In the genomic region with DNA sequence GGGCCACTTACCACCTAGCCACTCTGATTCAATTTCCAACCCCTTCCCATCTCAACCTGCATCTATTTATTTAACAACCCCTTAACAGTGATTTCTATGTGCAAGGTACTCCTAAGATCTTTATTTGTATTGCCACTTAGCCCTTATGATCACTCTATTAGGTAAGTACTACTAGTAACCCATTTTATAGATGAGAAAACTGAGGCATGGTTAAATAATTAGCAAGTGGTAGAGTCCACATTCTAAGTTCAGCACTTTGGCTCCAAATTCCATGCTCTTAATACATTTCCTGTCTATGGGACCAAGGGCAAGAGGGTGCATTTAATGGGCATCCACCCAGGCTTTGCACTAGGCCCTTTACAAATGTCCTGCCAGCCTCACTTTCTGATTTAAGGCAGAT, we compare ENCODE assay signal across 19 cellular contexts. TPM values are rescaled to one million over a fixed set of nuclear protein-coding genes. Genes with fewer than 3 reads are reported as not detected.
A peak's percentile ranks its signal among the peaks of the same experiment; 100 is the strongest.
DNase-seq lines count a peak whose midpoint lies in the region; TF ChIP-seq lines count a peak whose summit lies in the region.
"Had no signal": no experiment of that assay in that cellular context is flagged by ENCODE, and none has a peak within 500 bp of the region (broad histone marks: within the 10 kb centered on the region; RNA-seq: fewer than 3 reads in every experiment).

No MANE protein-coding gene starts in this region.

- H3K36me3 ChIP-seq in ACC112 (ENCODE audit: insufficient read depth, low read length) = no peaks in the 10 kb centered on the region
- H3K36me3 ChIP-seq in SJSA1 = no peaks in the 10 kb centered on the region
- H3K36me3 ChIP-seq in osteoblast (ENCODE audit: insufficient read depth, low read length) = no peaks in the 10 kb centered on the region

- DNase-seq in DMS79 treated with DMSO at 0.1 percent for 48 hours (lab: John Stamatoyannopoulos, UW) = peak; percentile 65
- DNase-seq in SJSA1 (ENCODE audit: low read depth in 1 of 2, low spot score in 2 of 2) = no peak
- DNase-seq in osteoblast (ENCODE audit: insufficient read length, low spot score, missing footprints) = no peak
- DNase-seq in kidney tubule cell (ENCODE audit: low spot score) = no peak
- DNase-seq in HuH-7 (ENCODE audit: low spot score) = no peak
- DNase-seq in GDM1 (lab: John Stamatoyannopoulos, UW) = no peak
- DNase-seq: CD4-positive, CD25-positive, alpha-beta regulatory T cell; GOT3; Kasumi-1; MM.1S; NCI-H1092; NCI-H1436 treated with DMSO at 0.1 percent for 48 hours; NCI-H1930; NCI-H524; NCI-H774; NK-92 treated with Interleukin-12 subunit alpha and Interleukin-12 subunit beta, amount 100 ng/mL, for 24 hours; SIG-M5 had no signal

- H3K27ac ChIP-seq in ACC112 (ENCODE audit: low read depth, low read length) (peak overlapping the region; percentile 85), SJSA1 (0 out of 2 replicates have a peak overlapping the region, but pooled peaks have one; percentile 24), osteoblast (ENCODE audit: low read depth, low read length) (peak overlapping the region; percentile 69)

- H3K4me2 ChIP-seq in osteoblast (ENCODE audit: insufficient read depth, low read length) = no peak overlapping the region
- H3K4me2 ChIP-seq: A549 had no signal

- H3K4me1 ChIP-seq in ACC112 (ENCODE audit: control insufficient read depth, insufficient read depth, low read length, unreplicated experiment) = peaks cover 19% of the 10 kb centered on the region
- peaks cover 14% of the 10 kb centered on the region for H3K4me1 ChIP-seq in SJSA1 (replicated peaks)
- H3K4me1 ChIP-seq in osteoblast (ENCODE audit: insufficient read depth, low read length) = peaks cover 17% of the 10 kb centered on the region

- TF ChIP-seq CTCF in osteoblast (IDR thresholded peaks at IDR 0.05; ENCODE audit: extremely low read depth, low read depth, low read length) = no peak

- H3K79me2 ChIP-seq in ACC112 (ENCODE audit: control insufficient read depth, insufficient read depth, low read length, unreplicated experiment) (no peaks in the 10 kb centered on the region), osteoblast (ENCODE audit: insufficient read depth, low read length) (no peaks in the 10 kb centered on the region)

- no peaks in the 10 kb centered on the region for H3K9me3 ChIP-seq in SJSA1 (replicated peaks)
- no peaks in the 10 kb centered on the region for H3K9me3 ChIP-seq in osteoblast (ENCODE audit: low read depth, low read length)
- H3K9me3 ChIP-seq: A549 had no signal

- H3K27me3 ChIP-seq in ACC112 (ENCODE audit: insufficient read depth, low read length) (no peaks in the 10 kb centered on the region), SJSA1 (replicated peaks) (no peaks in the 10 kb centered on the region), osteoblast (ENCODE audit: insufficient read depth, low read length) (peaks cover 3% of the 10 kb centered on the region)

- no peaks in the 10 kb centered on the region for H4K20me1 ChIP-seq in osteoblast (ENCODE audit: insufficient read depth, low read length)

- H3K4me3 ChIP-seq in ACC112 (ENCODE audit: low read depth, low read length) (no peak overlapping the region), SJSA1 (no peak overlapping the region), osteoblast (ENCODE audit: insufficient read depth, low read length) (no peak overlapping the region)
- H3K4me3 ChIP-seq: A549 had no signal

- H2AFZ ChIP-seq in ACC112 (ENCODE audit: low read length, unreplicated experiment) (peak overlapping the region; percentile 64), osteoblast (ENCODE audit: low read length) (no peak overlapping the region)

RNA-seq across cellular contexts. Expression of a gene that starts 38.1 kb away (rescaled TPM):
- total RNA-seq in SJSA1 (2014; rRNA removed; shearing (Covaris generic)) = 0.53 and 2.3 TPM in 2 replicates
- total RNA-seq in osteoblast = 2.1 and 2.2 TPM in 2 replicates
- total RNA-seq: CD4-positive, CD25-positive, alpha-beta regulatory T cell had no signal

Comparison
In these comparisons a context has a peak if more than half of its experiments do, and no peak if none do; other contexts are left out.
1. H3K27ac ChIP-seq: peak in every context shown above with its lines; median percentile 85 in ACC112; 69 in osteoblast; 24 in SJSA1.